In genomic region chr11:133917921-133918605, GRCh38 we compare ENCODE assay signal across 13 cellular contexts. TPM values are rescaled to one million over a fixed set of nuclear protein-coding genes. Genes with fewer than 3 reads are reported as not detected.
DNase-seq lines count a peak whose midpoint lies in the region; ATAC-seq and TF ChIP-seq lines count a peak whose summit lies in the region.
"Had no signal": no experiment of that assay in that cellular context is flagged by ENCODE, and none has a peak within 500 bp of the region (broad histone marks: within the 10 kb centered on the region; RNA-seq: fewer than 3 reads in every experiment).

No MANE protein-coding gene starts in this region.

- H4K20me1 ChIP-seq in MM.1S (ENCODE audit: insufficient read depth, low read length) = no peaks in the 10 kb centered on the region

- H3K4me1 Mint-ChIP-seq in CD4-positive, alpha-beta T cell (ENCODE audit: low read depth) = peaks cover 4% of the 10 kb centered on the region

- H3F3A ChIP-seq in MM.1S (ENCODE audit: insufficient read depth, low read length) = no peaks in the 10 kb centered on the region

- H3K9me2 ChIP-seq in MM.1S (replicated peaks; ENCODE audit: insufficient read depth, low read length) = no peaks in the 10 kb centered on the region

- POLR2A ChIA-PET in CD4-positive, alpha-beta T cell (lab: Charles Lee) = no interaction called here

- H3K36me3 Mint-ChIP-seq in CD4-positive, alpha-beta T cell (ENCODE audit: low read depth) = peaks cover 37% of the 10 kb centered on the region

- H3K4me1 ChIP-seq in HUES6 (ENCODE audit: control insufficient read depth, insufficient read depth, low read length) = peaks cover 12% of the 10 kb centered on the region
- H3K4me1 ChIP-seq in foreskin keratinocyte = no peaks in the 10 kb centered on the region
- peaks cover 2% of the 10 kb centered on the region for H3K4me1 ChIP-seq in mucosa of descending colon (ENCODE audit: low read depth)
- H3K4me1 ChIP-seq in MM.1S (ENCODE audit: low read length) = no peaks in the 10 kb centered on the region

- no peaks in the 10 kb centered on the region for H3K9me3 ChIP-seq in CD4-positive, alpha-beta T cell (ENCODE audit: control insufficient read depth, low read length)
- H3K9me3 ChIP-seq in HUES6 (ENCODE audit: control insufficient read depth, insufficient read depth, low read depth, low read length) (no peaks in the 10 kb centered on the region; the same call in 1 of the 2 replicates), mucosa of descending colon (no peaks in the 10 kb centered on the region), MM.1S (replicated peaks; ENCODE audit: insufficient read depth, low read length) (no peaks in the 10 kb centered on the region)
- H3K9me3 ChIP-seq: stomach had no signal

- H3K9ac ChIP-seq in HUES6 (ENCODE audit: low read length) (peak overlapping the region; percentile 27), MM.1S (ENCODE audit: low read length) (no peak overlapping the region)

- H3K36me3 ChIP-seq in HUES6 (ENCODE audit: control insufficient read depth, insufficient read depth, low read length) (peaks cover 51% of the 10 kb centered on the region), mucosa of descending colon (ENCODE audit: low read depth) (no peaks in the 10 kb centered on the region), MM.1S (replicated peaks; ENCODE audit: insufficient read depth, low read length) (no peaks in the 10 kb centered on the region)

- no peak overlapping the region for H3K4me2 ChIP-seq in MM.1S (ENCODE audit: low read depth, low read length)

- no peak for TF ChIP-seq CTCF in CD4-positive, alpha-beta T cell (IDR thresholded peaks at IDR 0.05)
- no peak for TF ChIP-seq CTCF in foreskin keratinocyte (conservative IDR thresholded peaks at IDR 0.05)
- TF ChIP-seq CTCF in mucosa of descending colon (IDR thresholded peaks at IDR 0.05) = no peak
- TF ChIP-seq CTCF in MM.1S (IDR thresholded peaks at IDR 0.05; ENCODE audit: low read length) = no peak

- peak; percentile 31 for ATAC-seq in CD4-positive, alpha-beta T cell (ENCODE audit: poor library complexity)
- ATAC-seq in foreskin keratinocyte (peak; percentile 31), mucosa of descending colon (peak; percentile 11), HG02870 (IDR thresholded peaks at IDR 0.05; ENCODE audit: unreplicated experiment) (no peak), GM19395 (IDR thresholded peaks at IDR 0.05; ENCODE audit: unreplicated experiment) (no peak)

- no peak overlapping the region for H2AFZ ChIP-seq in MM.1S (ENCODE audit: low read length)

- no peaks in the 10 kb centered on the region for H3K27me3 ChIP-seq in CD4-positive, alpha-beta T cell (ENCODE audit: control insufficient read depth, insufficient read depth, low read length)
- no peaks in the 10 kb centered on the region for H3K27me3 ChIP-seq in HUES6 (ENCODE audit: control insufficient read depth, insufficient read depth, low read length)
- peaks cover 11% of the 10 kb centered on the region for H3K27me3 ChIP-seq in foreskin keratinocyte
- H3K27me3 ChIP-seq in MM.1S (replicated peaks; ENCODE audit: insufficient read depth, low read length) = no peaks in the 10 kb centered on the region

- H3K27ac Mint-ChIP-seq in CD4-positive, alpha-beta T cell = no peak overlapping the region

- DNase-seq in CD4-positive, alpha-beta T cell = no peak
- no peak for DNase-seq in foreskin keratinocyte
- DNase-seq in mucosa of descending colon = no peak
- DNase-seq in MM.1S = no peak
- DNase-seq in H4 (ENCODE audit: low spot score) = no peak
- DNase-seq: NCI-H1417 treated with DMSO at 0.1 percent for 48 hours; NCI-H226; NK-92 treated with Interleukin-12 subunit alpha and Interleukin-12 subunit beta, amount 100 ng/mL, for 24 hours; stomach had no signal

- no peaks in the 10 kb centered on the region for H3K27me3 Mint-ChIP-seq in CD4-positive, alpha-beta T cell

- no peak overlapping the region for H3K27ac ChIP-seq in CD4-positive, alpha-beta T cell (ENCODE audit: low read depth, low read length)
- no peak overlapping the region for H3K27ac ChIP-seq in HUES6 (ENCODE audit: low read depth, low read length)
- no peak overlapping the region for H3K27ac ChIP-seq in foreskin keratinocyte
- H3K27ac ChIP-seq in MM.1S (ENCODE audit: low read length) = no peak overlapping the region
- H3K27ac ChIP-seq: stomach had no signal

- H3K79me2 ChIP-seq in MM.1S (ENCODE audit: low read length) = no peaks in the 10 kb centered on the region

- CTCF ChIA-PET in CD4-positive, alpha-beta T cell (lab: Charles Lee) = no interaction called here

- H3K4me3 ChIP-seq in HUES6 (ENCODE audit: low read depth, low read length) (peak overlapping the region; percentile 61), mucosa of descending colon (no peak overlapping the region), MM.1S (ENCODE audit: low read length) (no peak overlapping the region)
- H3K4me3 ChIP-seq: stomach had no signal

- H3K4me3 Mint-ChIP-seq in CD4-positive, alpha-beta T cell = peak overlapping the region; percentile 78

- intact Hi-C loops in CD4-positive, alpha-beta T cell (cut with DNase I, micrococcal nuclease) = no loop called here
- intact Hi-C loops in mucosa of descending colon (cut with DNase I, micrococcal nuclease) = no loop called here

- H3K9me3 Mint-ChIP-seq in CD4-positive, alpha-beta T cell = no peaks in the 10 kb centered on the region
- H3K9me3 Mint-ChIP-seq: activated naive CD4-positive, alpha-beta T cell treated with anti-CD3 and anti-CD28 coated beads, Interleukin-2, amount 50 U/mL, for 72 hours had no signal

RNA-seq across cellular contexts. Expression of gene IGSF9B, which starts 38.7 kb away (rescaled TPM):
- total RNA-seq in CD4-positive, alpha-beta T cell = 10 to 100 TPM; 24.3 to 27.4 TPM
- total RNA-seq in foreskin keratinocyte = 0.35 and 1.6 TPM in 2 replicates
- 0.29 and 0.73 TPM in 2 replicates for polyA plus RNA-seq in foreskin keratinocyte
- total RNA-seq in mucosa of descending colon = 10 to 100 TPM in 1 of 3 donors, 1 to 10 TPM in 2; 5.2 to 42.6 (median 5.8) TPM
- 0.31 and 1.7 TPM in 2 replicates for total RNA-seq in H4 (2014; rRNA removed; shearing (Covaris generic))

Comparison
In these comparisons a context has a peak if more than half of its experiments do, and no peak if none do; other contexts are left out.
1. ATAC-seq: peak in CD4-positive, alpha-beta T cell (single experiment), foreskin keratinocyte (single experiment) and mucosa of descending colon (single experiment); none in HG02870 (single experiment) and GM19395 (single experiment).